8 cellular contexts compared by ENCODE assay signal in the genomic region with DNA sequence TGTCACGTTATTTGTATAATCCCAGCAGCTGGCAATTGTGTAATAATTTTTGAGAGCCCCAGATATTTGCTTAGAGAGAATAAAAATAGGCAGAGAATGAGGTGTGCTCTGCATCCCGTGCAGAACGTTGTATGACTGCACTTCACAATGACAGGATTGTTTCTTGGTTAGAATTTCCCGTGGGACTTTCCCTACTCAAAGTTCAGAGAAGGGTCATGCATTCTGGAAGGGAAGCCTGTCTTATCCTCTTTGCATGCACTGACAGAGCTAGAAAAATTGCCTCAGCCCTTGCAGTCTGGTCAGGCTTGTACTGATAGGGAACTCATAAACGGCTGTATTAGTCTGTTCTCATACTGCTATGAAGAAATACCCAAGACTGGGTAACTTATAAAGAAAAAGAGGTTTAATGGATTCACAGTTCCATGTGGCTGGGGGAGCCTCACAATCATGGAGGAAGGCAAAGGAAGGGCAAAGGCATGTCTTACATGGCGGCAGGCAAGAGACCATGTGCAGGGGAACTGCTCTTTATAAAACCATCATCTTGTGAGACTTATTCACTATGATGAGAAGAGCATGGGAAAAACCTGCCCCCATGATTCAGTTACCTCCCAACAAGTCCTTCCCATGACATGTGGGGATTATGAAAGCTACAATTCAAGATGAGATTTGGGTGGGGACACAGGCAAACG. TPM values are rescaled to one million over a fixed set of nuclear protein-coding genes. Genes with fewer than 3 reads are reported as not detected.
A peak's percentile ranks its signal among the peaks of the same experiment; 100 is the strongest.
DNase-seq lines count a peak whose midpoint lies in the region; ATAC-seq and TF ChIP-seq lines count a peak whose summit lies in the region.

No MANE protein-coding gene starts in this region.

- no peak overlapping the region for H3K9ac ChIP-seq in neural progenitor cell
- H3K9ac ChIP-seq in neuronal stem cell (ENCODE audit: low read depth, low read length, poor library complexity) = no peak overlapping the region

- H3K36me3 Mint-ChIP-seq in neural progenitor cell = no peaks in the 10 kb centered on the region

- peak; percentile 95 for ATAC-seq in GM18907 (IDR thresholded peaks at IDR 0.05; ENCODE audit: unreplicated experiment)
- peak; percentile 88 for ATAC-seq in HG02884 (IDR thresholded peaks at IDR 0.05; ENCODE audit: unreplicated experiment)

- no peak overlapping the region for H4K91ac ChIP-seq in neuronal stem cell (ENCODE audit: low read depth, low read length, poor library complexity)

- H3K27ac Mint-ChIP-seq in neural progenitor cell = no peak overlapping the region

- H3K4me1 Mint-ChIP-seq in neural progenitor cell = peaks cover 9% of the 10 kb centered on the region

- H2BK120ac ChIP-seq in neuronal stem cell (ENCODE audit: low read depth, low read length) = no peak overlapping the region

- H2AFZ ChIP-seq in neural progenitor cell (replicated peaks) (no peak overlapping the region), neuronal stem cell (ENCODE audit: low read length) (no peak overlapping the region)

- no peak overlapping the region for H3K4me3 ChIP-seq in neural progenitor cell
- H3K4me3 ChIP-seq in neuronal stem cell (ENCODE audit: low read length in 2 of 2) = no peak overlapping the region
- no peak overlapping the region for H3K4me3 ChIP-seq in effector memory CD4-positive, alpha-beta T cell (ENCODE audit: insufficient read depth, low read depth, low read length, poor library complexity, severe bottlenecking)

- no peak overlapping the region for H2BK5ac ChIP-seq in neuronal stem cell (ENCODE audit: low read length)

- H3K27me3 ChIP-seq in neural progenitor cell (no peaks in the 10 kb centered on the region), neuronal stem cell (ENCODE audit: control insufficient read depth in 3 of 3, insufficient read depth in 3 of 3, low read depth in 1 of 3, low read length in 3 of 3) (no peaks in the 10 kb centered on the region)
- H3K27me3 ChIP-seq in effector memory CD4-positive, alpha-beta T cell (replicated peaks; ENCODE audit: control insufficient read depth, insufficient read depth, low read length, poor library complexity, severe bottlenecking) = no peaks in the 10 kb centered on the region

- no peaks in the 10 kb centered on the region for H3K79me1 ChIP-seq in neuronal stem cell (ENCODE audit: low read depth, low read length)

- H3K4me1 ChIP-seq in neural progenitor cell = peaks cover 19% of the 10 kb centered on the region
- peaks cover 0 to 2% of the 10 kb centered on the region in 2 donors for H3K4me1 ChIP-seq in neuronal stem cell (ENCODE audit: control insufficient read depth in 2 of 2, insufficient read depth in 1 of 2, low read depth in 1 of 2, low read length in 2 of 2)
- H3K4me1 ChIP-seq in effector memory CD4-positive, alpha-beta T cell (ENCODE audit: control insufficient read depth, insufficient read depth, low read length, poor library complexity, severe bottlenecking) = no peaks in the 10 kb centered on the region

- no peak overlapping the region for H2BK12ac ChIP-seq in neuronal stem cell (ENCODE audit: low read length)

- no peak overlapping the region for H3K4me3 Mint-ChIP-seq in neural progenitor cell

- no peak overlapping the region for H3K23ac ChIP-seq in neuronal stem cell (ENCODE audit: low read depth, low read length, poor library complexity)

- H2BK15ac ChIP-seq in neuronal stem cell (ENCODE audit: low read length) = no peak overlapping the region

- H3K36me3 ChIP-seq in neural progenitor cell = no peaks in the 10 kb centered on the region
- no peaks in the 10 kb centered on the region for H3K36me3 ChIP-seq in neuronal stem cell (replicated peaks in 1 of 2; ENCODE audit: control insufficient read depth in 2 of 2, insufficient read depth in 2 of 2, low read length in 2 of 2)
- no peaks in the 10 kb centered on the region for H3K36me3 ChIP-seq in effector memory CD4-positive, alpha-beta T cell (ENCODE audit: control insufficient read depth, insufficient read depth, low read length)

- H3K9me3 Mint-ChIP-seq in neural progenitor cell = no peaks in the 10 kb centered on the region

- H3K14ac ChIP-seq in neuronal stem cell (ENCODE audit: low read length) = no peak overlapping the region

- no peak for TF ChIP-seq CTCF in neural progenitor cell (IDR thresholded peaks at IDR 0.05)

- no peak overlapping the region for H3K4ac ChIP-seq in neuronal stem cell (ENCODE audit: low read length)

- peak; percentile 92 for DNase-seq in NCI-H526 treated with DMSO at 0.1 percent for 48 hours (lab: John Stamatoyannopoulos, UW)
- peak; percentile 17 to 49 for DNase-seq in lung microvascular endothelial cell (ENCODE audit: low read depth in 2 of 2)
- DNase-seq in neural progenitor cell (ENCODE audit: low spot score) = no peak
- no peak for DNase-seq in neuronal stem cell (ENCODE audit: low spot score)
- no peak for DNase-seq in effector memory CD4-positive, alpha-beta T cell
- no peak for DNase-seq in SIG-M5 treated with dmso at 0.1 percent for 504 hours (lab: John Stamatoyannopoulos, UW; ENCODE audit: unreplicated experiment)

- H3K79me2 ChIP-seq in neural progenitor cell (ENCODE audit: low read depth) = no peaks in the 10 kb centered on the region

- peaks cover 11% of the 10 kb centered on the region for H3K27me3 Mint-ChIP-seq in neural progenitor cell (ENCODE audit: insufficient read depth, low read depth)

- H3K4me2 ChIP-seq in neural progenitor cell = no peak overlapping the region
- H3K4me2 ChIP-seq in neuronal stem cell (ENCODE audit: insufficient read depth, low read length, poor library complexity, severe bottlenecking) = no peak overlapping the region

- peaks cover 3% of the 10 kb centered on the region for H3F3A ChIP-seq in neural progenitor cell (ENCODE audit: low read depth)

- H2AK5ac ChIP-seq in neuronal stem cell (ENCODE audit: low read depth, low read length) = no peak overlapping the region

- H4K20me1 ChIP-seq in neural progenitor cell (ENCODE audit: low read depth) = no peaks in the 10 kb centered on the region

- no peak overlapping the region for H3K27ac ChIP-seq in neural progenitor cell
- H3K27ac ChIP-seq in neuronal stem cell (replicated peaks; ENCODE audit: low read length) = no peak overlapping the region
- H3K27ac ChIP-seq in effector memory CD4-positive, alpha-beta T cell (ENCODE audit: insufficient read depth, low read length, poor library complexity, severe bottlenecking) = no peak overlapping the region

- no peak overlapping the region for H4K8ac ChIP-seq in neuronal stem cell (ENCODE audit: low read depth, low read length)

- WGBS in neuronal stem cell (ENCODE audit: extremely low coverage in 2 of 2, insufficient read length in 2 of 2, insufficient replicate concordance in 1 of 2), 2 donors = no CpG with 5 or more reads among the region's 7 CpGs

- H3K9me3 ChIP-seq in neural progenitor cell (ENCODE audit: low read depth) (peaks cover 9% of the 10 kb centered on the region), neuronal stem cell (replicated peaks in 1 of 2; ENCODE audit: control insufficient read depth in 2 of 2, insufficient read depth in 1 of 2, low read depth in 1 of 2, low read length in 2 of 2) (no peaks in the 10 kb centered on the region)
- no peaks in the 10 kb centered on the region for H3K9me3 ChIP-seq in effector memory CD4-positive, alpha-beta T cell (ENCODE audit: control insufficient read depth, low read length)

- no peak overlapping the region for H3K18ac ChIP-seq in neuronal stem cell (ENCODE audit: low read length)

RNA-seq across cellular contexts. Expression of a gene that starts 16.5 kb away (rescaled TPM):
- 0.22 and 0.40 TPM in 2 replicates for total RNA-seq in lung microvascular endothelial cell
- 0.02 and 0.19 TPM in 2 replicates for total RNA-seq in neural progenitor cell (ENCODE audit: low replicate concordance)
- polyA plus RNA-seq in neuronal stem cell (2013, experiment 1 of 2) = 0.11 TPM
- polyA plus RNA-seq in neuronal stem cell (2013, experiment 2 of 2) = 0.12 TPM

Comparison
In these comparisons a context has a peak if more than half of its experiments do, and no peak if none do; other contexts are left out.
1. DNase-seq: peak in NCI-H526 treated with DMSO at 0.1 percent for 48 hours (single experiment) and lung microvascular endothelial cell (2 of 2); none in neural progenitor cell (single experiment), neuronal stem cell (single experiment), effector memory CD4-positive, alpha-beta T cell (0 of 3) and SIG-M5 treated with dmso at 0.1 percent for 504 hours (single experiment).